8 cellular contexts compared by ENCODE assay signal in the genomic region with DNA sequence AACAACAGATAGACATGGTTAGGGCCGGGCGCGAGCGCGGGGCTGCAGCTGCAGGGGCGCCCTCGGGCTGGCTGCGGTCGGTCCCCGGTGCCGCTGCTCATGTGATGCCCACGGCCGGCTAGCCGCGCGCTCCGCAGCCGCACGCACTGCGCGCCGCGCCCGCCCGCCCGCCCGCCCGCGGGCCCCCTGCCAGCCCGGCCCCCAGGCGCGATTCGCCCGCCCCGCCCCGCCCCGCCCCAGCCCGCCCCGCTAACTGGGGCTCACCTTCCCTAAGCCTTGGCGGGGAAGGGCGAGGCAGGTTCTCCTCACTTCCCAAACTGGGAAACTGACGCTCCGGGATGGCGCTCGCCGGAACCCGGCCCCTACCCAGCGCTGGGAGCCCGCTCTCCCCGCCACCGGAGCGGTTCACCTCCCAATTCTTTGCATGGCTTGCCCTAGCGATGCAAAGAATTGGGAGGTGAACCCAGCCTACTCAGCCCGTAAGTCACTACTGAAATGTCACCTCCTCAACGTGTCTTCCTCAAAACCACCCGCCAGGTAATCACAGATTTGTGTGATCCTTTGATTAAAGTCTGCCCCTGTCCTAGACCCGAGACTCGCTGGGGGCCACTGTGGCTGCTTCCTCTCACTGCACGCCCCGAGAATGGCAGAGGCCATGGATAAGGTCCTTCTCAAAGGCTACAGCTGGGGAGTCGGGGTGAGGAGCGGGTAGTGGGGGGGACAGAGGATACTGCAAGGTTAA.
DNase-seq lines count a peak whose midpoint lies in the region; ATAC-seq and TF ChIP-seq lines count a peak whose summit lies in the region.

No MANE protein-coding gene starts in this region.

- peaks cover 0 to 38% of the 10 kb centered on the region in 2 donors for H3K4me1 ChIP-seq in right atrium auricular region

- no peaks in the 10 kb centered on the region for H3K9me3 Mint-ChIP-seq in activated T-helper 17 cell treated with anti-CD3 and anti-CD28 coated beads, Interleukin-2, amount 50 U/mL, for 72 hours
- H3K9me3 Mint-ChIP-seq in stimulated activated memory B cell treated with anti-CD40 and anti-IgM and Interleukin-4, amounts not matched to agents 10 μg/mL and 1 μg/mL and 100 μg/mL, for 72 hours: no peaks in the 10 kb centered on the region

- H3K27ac Mint-ChIP-seq in activated T-helper 17 cell treated with anti-CD3 and anti-CD28 coated beads, Interleukin-2, amount 50 U/mL, for 72 hours: peak overlapping the region; percentile 26
- H3K27ac Mint-ChIP-seq in stimulated activated memory B cell treated with anti-CD40 and anti-IgM and Interleukin-4, amounts not matched to agents 10 μg/mL and 1 μg/mL and 100 μg/mL, for 72 hours: peak overlapping the region; percentile 58

- H3K36me3 ChIP-seq in right atrium auricular region: no peaks in the 10 kb centered on the region

- H3K27ac ChIP-seq in right atrium auricular region: no peak overlapping the region

- no peaks in the 10 kb centered on the region for H3K9me3 ChIP-seq in right atrium auricular region

- H3K36me3 Mint-ChIP-seq in activated T-helper 17 cell treated with anti-CD3 and anti-CD28 coated beads, Interleukin-2, amount 50 U/mL, for 72 hours (ENCODE audit: low read depth): no peaks in the 10 kb centered on the region
- H3K36me3 Mint-ChIP-seq in stimulated activated memory B cell treated with anti-CD40 and anti-IgM and Interleukin-4, amounts not matched to agents 10 μg/mL and 1 μg/mL and 100 μg/mL, for 72 hours: no peaks in the 10 kb centered on the region

- DNase-seq in AG08396 (ENCODE audit: low spot score): peak; percentile 81
- no peak for DNase-seq in right atrium auricular region (ENCODE audit: low spot score)
- no peak for DNase-seq in kidney tubule cell (ENCODE audit: low spot score)
- no peak for DNase-seq in HuH-7.5 (ENCODE audit: low spot score)

- peak overlapping the region; percentile 17 to 49 for H3K4me3 ChIP-seq in right atrium auricular region

- ATAC-seq in GM18867 (IDR thresholded peaks at IDR 0.05; ENCODE audit: unreplicated experiment): peak; percentile 28
- peak; percentile 15 for ATAC-seq in HG03571 (IDR thresholded peaks at IDR 0.05; ENCODE audit: unreplicated experiment)
- ATAC-seq in activated T-helper 17 cell treated with anti-CD3 and anti-CD28 coated beads, Interleukin-2, amount 50 U/mL, for 72 hours (replicated peaks): peak; percentile 44
- ATAC-seq in stimulated activated memory B cell treated with anti-CD40 and anti-IgM and Interleukin-4, amounts not matched to agents 10 μg/mL and 1 μg/mL and 100 μg/mL, for 72 hours: peak; percentile 69

- no peak for TF ChIP-seq CTCF in right atrium auricular region (IDR thresholded peaks at IDR 0.05)

- peaks cover 18% of the 10 kb centered on the region for H3K4me1 Mint-ChIP-seq in activated T-helper 17 cell treated with anti-CD3 and anti-CD28 coated beads, Interleukin-2, amount 50 U/mL, for 72 hours
- H3K4me1 Mint-ChIP-seq in stimulated activated memory B cell treated with anti-CD40 and anti-IgM and Interleukin-4, amounts not matched to agents 10 μg/mL and 1 μg/mL and 100 μg/mL, for 72 hours: peaks cover 52% of the 10 kb centered on the region

- H3K27me3 ChIP-seq in right atrium auricular region: no peaks in the 10 kb centered on the region

- peak overlapping the region; percentile 71 for H3K4me3 Mint-ChIP-seq in activated T-helper 17 cell treated with anti-CD3 and anti-CD28 coated beads, Interleukin-2, amount 50 U/mL, for 72 hours
- peak overlapping the region; percentile 80 for H3K4me3 Mint-ChIP-seq in stimulated activated memory B cell treated with anti-CD40 and anti-IgM and Interleukin-4, amounts not matched to agents 10 μg/mL and 1 μg/mL and 100 μg/mL, for 72 hours

- no peaks in the 10 kb centered on the region for H3K27me3 Mint-ChIP-seq in activated T-helper 17 cell treated with anti-CD3 and anti-CD28 coated beads, Interleukin-2, amount 50 U/mL, for 72 hours
- H3K27me3 Mint-ChIP-seq in stimulated activated memory B cell treated with anti-CD40 and anti-IgM and Interleukin-4, amounts not matched to agents 10 μg/mL and 1 μg/mL and 100 μg/mL, for 72 hours: no peaks in the 10 kb centered on the region

Comparison
In these comparisons a context has a peak if more than half of its experiments do, and no peak if none do; other contexts are left out.
1. ATAC-seq: peak in every context shown above with its lines; median percentile 69 in stimulated activated memory B cell treated with anti-CD40 and anti-IgM and Interleukin-4, amounts not matched to agents 10 μg/mL and 1 μg/mL and 100 μg/mL, for 72 hours; 44 in activated T-helper 17 cell treated with anti-CD3 and anti-CD28 coated beads, Interleukin-2, amount 50 U/mL, for 72 hours; 28 in GM18867; 15 in HG03571.